Comparison of ENCODE assay signal across 27 cellular contexts in genomic region chr16:13521356-13521755, GRCh38.
"Had no signal": no experiment of that assay in that cellular context is flagged by ENCODE, and none has a peak within 500 bp of the region (broad histone marks: within the 10 kb centered on the region; RNA-seq: fewer than 3 reads in every experiment).

No MANE protein-coding gene starts in this region.

- ATAC-seq: activated CD4-positive, alpha-beta T cell treated with anti-CD3 and anti-CD28 coated beads for 36 hours; activated T-helper 17 cell treated with anti-CD3 and anti-CD28 coated beads, Interleukin-2, amount 50 U/mL, for 72 hours; esophagus mucosa; left lobe of liver; lower lobe of right lung; stimulated activated memory B cell treated with anti-CD40 and anti-IgM and Interleukin-4, amounts not matched to agents 10 μg/mL and 1 μg/mL and 100 μg/mL, for 72 hours had no signal

- H3K9me3 ChIP-seq: sigmoid colon, stomach, suprapubic skin, uterus had no signal

- H3K27ac Mint-ChIP-seq: activated B cell treated with CpG ODN at 0.5 μM for 24 hours; activated CD4-positive, alpha-beta T cell treated with anti-CD3 and anti-CD28 coated beads for 36 hours; activated naive CD8-positive, alpha-beta T cell treated with anti-CD3 and anti-CD28 coated beads for 36 hours; activated T-cell treated with anti-CD3 and anti-CD28 coated beads, Interleukin-2, amount 50 U/mL, for 24 hours; activated T-helper 17 cell treated with anti-CD3 and anti-CD28 coated beads, Interleukin-2, amount 50 U/mL, for 72 hours; naive B cell; stimulated activated memory B cell treated with anti-CD40 and anti-IgM and Interleukin-4, amounts not matched to agents 10 μg/mL and 1 μg/mL and 100 μg/mL, for 72 hours; T-helper 2 cell treated with Interferon-gamma antibody and Interleukin-4, amounts not matched to agents 5 μg/mL and 100 μg/mL, for 36 hours had no signal

- H3K4me1 Mint-ChIP-seq: activated B cell treated with CpG ODN at 0.5 μM for 24 hours; activated CD4-positive, alpha-beta T cell treated with anti-CD3 and anti-CD28 coated beads for 36 hours; activated naive CD8-positive, alpha-beta T cell treated with anti-CD3 and anti-CD28 coated beads for 36 hours; activated T-helper 17 cell treated with anti-CD3 and anti-CD28 coated beads, Interleukin-2, amount 50 U/mL, for 72 hours; central memory CD8-positive, alpha-beta T cell; stimulated activated memory B cell treated with anti-CD40 and anti-IgM and Interleukin-4, amounts not matched to agents 10 μg/mL and 1 μg/mL and 100 μg/mL, for 72 hours had no signal

- H3K27me3 Mint-ChIP-seq: activated B cell treated with CpG ODN at 0.5 μM for 24 hours; activated CD4-positive, alpha-beta T cell treated with anti-CD3 and anti-CD28 coated beads for 36 hours; activated naive CD8-positive, alpha-beta T cell treated with anti-CD3 and anti-CD28 coated beads for 36 hours; activated T-cell treated with anti-CD3 and anti-CD28 coated beads, Interleukin-2, amount 50 U/mL, for 24 hours; activated T-helper 17 cell treated with anti-CD3 and anti-CD28 coated beads, Interleukin-2, amount 50 U/mL, for 72 hours; central memory CD8-positive, alpha-beta T cell; naive B cell; stimulated activated memory B cell treated with anti-CD40 and anti-IgM and Interleukin-4, amounts not matched to agents 10 μg/mL and 1 μg/mL and 100 μg/mL, for 72 hours had no signal

- H3K4me2 ChIP-seq: smooth muscle cell had no signal

- H3K4me3 ChIP-seq: lower lobe of right lung, sigmoid colon, smooth muscle cell, stomach, suprapubic skin, uterus had no signal

- H3K36me3 ChIP-seq: lower lobe of right lung, sigmoid colon, stomach, suprapubic skin, uterus had no signal

- H3K27me3 ChIP-seq: sigmoid colon, stomach, suprapubic skin, uterus had no signal

- H3K36me3 Mint-ChIP-seq: activated naive CD8-positive, alpha-beta T cell treated with anti-CD3 and anti-CD28 coated beads for 36 hours; stimulated activated memory B cell treated with anti-CD40 and anti-IgM and Interleukin-4, amounts not matched to agents 10 μg/mL and 1 μg/mL and 100 μg/mL, for 72 hours had no signal

- DNase-seq: activated B cell treated with CpG ODN at 0.5 μM for 24 hours; activated CD4-positive, alpha-beta T cell treated with anti-CD3 and anti-CD28 coated beads for 36 hours; activated CD4-positive, alpha-beta T cell treated with anti-CD3 and anti-CD28 coated beads, Interleukin-2, amount 50 U/mL, for 4 hours; activated CD8-positive, alpha-beta memory T cell treated with anti-CD3 and anti-CD28 coated beads for 24 hours; activated CD8-positive, alpha-beta memory T cell treated with anti-CD3 and anti-CD28 coated beads, Interleukin-2, amount 50 U/mL, for 4 hours; activated naive CD4-positive, alpha-beta T cell; activated naive CD8-positive, alpha-beta T cell treated with anti-CD3 and anti-CD28 coated beads for 36 hours; activated T-cell treated with anti-CD3 and anti-CD28 coated beads, Interleukin-2, amount 50 U/mL, for 24 hours; effector memory CD4-positive, alpha-beta T cell; foreskin melanocyte; lower lobe of right lung; naive B cell; retina; sigmoid colon; stimulated activated CD4-positive, alpha-beta T cell treated with anti-CD3 and anti-CD28 coated beads, Interleukin-15, amount 100 ng/mL, for 24 hours; stomach; trophoblast cell; uterus had no signal

- H3K4me3 Mint-ChIP-seq: activated B cell treated with CpG ODN at 0.5 μM for 24 hours; activated CD4-positive, alpha-beta T cell treated with anti-CD3 and anti-CD28 coated beads for 36 hours; activated naive CD8-positive, alpha-beta T cell treated with anti-CD3 and anti-CD28 coated beads for 36 hours; activated T-cell treated with anti-CD3 and anti-CD28 coated beads, Interleukin-2, amount 50 U/mL, for 24 hours; activated T-helper 17 cell treated with anti-CD3 and anti-CD28 coated beads, Interleukin-2, amount 50 U/mL, for 72 hours; central memory CD8-positive, alpha-beta T cell; naive B cell; neural crest cell; stimulated activated memory B cell treated with anti-CD40 and anti-IgM and Interleukin-4, amounts not matched to agents 10 μg/mL and 1 μg/mL and 100 μg/mL, for 72 hours; T-helper 2 cell treated with Interferon-gamma antibody and Interleukin-4, amounts not matched to agents 5 μg/mL and 100 μg/mL, for 36 hours had no signal

- H3K27ac ChIP-seq: lower lobe of right lung, sigmoid colon, stomach, suprapubic skin, uterus had no signal

- H3K9me3 Mint-ChIP-seq: activated B cell treated with CpG ODN at 0.5 μM for 24 hours; activated naive CD8-positive, alpha-beta T cell treated with anti-CD3 and anti-CD28 coated beads for 36 hours; neural crest cell had no signal

- H3K4me1 ChIP-seq: lower lobe of right lung, sigmoid colon, stomach, suprapubic skin, uterus had no signal
